Comparison of ENCODE assay signal across 1 cellular context in the genomic region with DNA sequence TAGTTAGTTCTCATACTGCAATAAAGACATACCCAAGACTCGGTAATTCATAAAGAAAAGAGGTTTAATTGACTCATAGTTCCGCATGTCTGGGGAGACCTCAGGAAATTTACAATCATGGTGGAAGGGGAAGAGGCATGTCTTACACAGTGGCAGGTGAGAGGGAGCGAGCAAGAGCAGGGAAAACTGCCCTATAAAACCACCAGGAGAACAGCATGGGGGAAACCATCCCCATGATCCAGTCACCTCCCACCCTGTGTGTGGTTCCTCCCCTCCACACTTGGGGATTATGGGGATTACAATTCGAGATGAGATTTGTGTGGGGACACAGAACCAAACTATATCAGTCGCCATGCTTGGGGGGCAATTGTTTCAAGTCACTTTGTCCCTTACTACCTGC.
TF ChIP-seq lines count a peak whose summit lies in the region.

No MANE protein-coding gene starts in this region.

TF ChIP-seq in IMR-90, 13 proteins besides CTCF, POLR2A, EP300 and RAD21:
- no peak for TF ChIP-seq NFE2L2 (IDR thresholded peaks at IDR 0.05; ENCODE audit: low read depth, low read length)
